In the genomic region with DNA sequence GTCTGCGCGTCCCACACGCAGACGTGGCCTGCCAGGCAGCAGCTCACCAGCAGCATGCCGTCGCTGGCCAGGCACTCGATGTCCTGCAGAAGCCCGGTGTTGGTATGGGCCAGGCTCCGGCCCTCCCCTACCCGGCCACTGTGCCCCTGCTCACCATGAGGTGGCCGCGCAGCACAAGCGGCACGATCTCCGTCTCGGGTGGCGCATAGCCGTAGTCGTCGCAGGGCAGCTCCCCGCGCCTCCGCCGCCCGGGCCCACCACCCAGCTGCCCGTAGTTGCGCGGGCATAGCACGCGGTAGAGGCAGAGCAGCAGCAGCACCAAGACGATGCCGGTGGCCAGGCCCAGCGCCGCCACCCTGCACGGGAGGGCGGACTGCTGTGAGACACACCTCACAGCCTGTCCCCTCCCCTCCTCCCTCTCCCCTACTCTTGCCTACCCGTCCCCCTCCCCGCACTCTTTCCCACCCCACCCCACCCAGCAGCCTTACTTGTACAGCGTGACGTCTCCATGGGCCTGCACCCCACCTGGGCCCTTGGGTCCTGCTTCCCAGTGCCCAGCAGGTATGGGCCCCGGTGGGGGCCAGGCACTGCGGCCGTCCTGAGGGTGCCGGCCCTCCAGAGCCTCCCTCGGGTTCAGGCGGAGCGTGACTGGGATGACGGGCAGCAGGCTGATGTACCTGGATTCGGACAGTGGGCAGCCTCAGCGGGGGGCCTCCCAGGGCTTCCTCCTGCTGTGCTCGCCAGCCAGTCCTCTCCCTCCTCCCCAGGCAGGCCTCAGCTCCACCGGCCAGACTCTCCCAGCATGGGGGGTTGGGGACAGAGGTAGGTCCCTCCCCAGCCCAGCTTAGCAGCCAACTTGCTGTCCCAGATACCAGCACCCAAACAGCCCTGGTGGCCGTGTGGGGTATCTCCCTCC, we compare ENCODE assay signal across 2 cellular contexts.
TF ChIP-seq lines count a peak whose summit lies in the region.

No MANE protein-coding gene starts in this region.

TF ChIP-seq in HEK293, 187 proteins besides CTCF, POLR2A, EP300 and RAD21:
- no peak for TF ChIP-seq ZIC2 (tag by site-specific recombination; IDR thresholded peaks at IDR 0.05)
- TF ChIP-seq TSHZ1 (tag by site-specific recombination; IDR thresholded peaks at IDR 0.05; ENCODE audit: borderline replicate concordance), result no peak
- TF ChIP-seq PBX3 (CRISPR knock-in tag; IDR thresholded peaks at IDR 0.05), result no peak
- TF ChIP-seq GLIS1 (tag by site-specific recombination; IDR thresholded peaks at IDR 0.05), result peak; percentile 39
- peak; percentile 47; the same call in 1 of the 2 replicates for TF ChIP-seq GLIS2 (tag by site-specific recombination; IDR thresholded peaks at IDR 0.05)

TF ChIP-seq in H1, 55 proteins besides CTCF, POLR2A, EP300 and RAD21:
- TF ChIP-seq, protein P1, sequence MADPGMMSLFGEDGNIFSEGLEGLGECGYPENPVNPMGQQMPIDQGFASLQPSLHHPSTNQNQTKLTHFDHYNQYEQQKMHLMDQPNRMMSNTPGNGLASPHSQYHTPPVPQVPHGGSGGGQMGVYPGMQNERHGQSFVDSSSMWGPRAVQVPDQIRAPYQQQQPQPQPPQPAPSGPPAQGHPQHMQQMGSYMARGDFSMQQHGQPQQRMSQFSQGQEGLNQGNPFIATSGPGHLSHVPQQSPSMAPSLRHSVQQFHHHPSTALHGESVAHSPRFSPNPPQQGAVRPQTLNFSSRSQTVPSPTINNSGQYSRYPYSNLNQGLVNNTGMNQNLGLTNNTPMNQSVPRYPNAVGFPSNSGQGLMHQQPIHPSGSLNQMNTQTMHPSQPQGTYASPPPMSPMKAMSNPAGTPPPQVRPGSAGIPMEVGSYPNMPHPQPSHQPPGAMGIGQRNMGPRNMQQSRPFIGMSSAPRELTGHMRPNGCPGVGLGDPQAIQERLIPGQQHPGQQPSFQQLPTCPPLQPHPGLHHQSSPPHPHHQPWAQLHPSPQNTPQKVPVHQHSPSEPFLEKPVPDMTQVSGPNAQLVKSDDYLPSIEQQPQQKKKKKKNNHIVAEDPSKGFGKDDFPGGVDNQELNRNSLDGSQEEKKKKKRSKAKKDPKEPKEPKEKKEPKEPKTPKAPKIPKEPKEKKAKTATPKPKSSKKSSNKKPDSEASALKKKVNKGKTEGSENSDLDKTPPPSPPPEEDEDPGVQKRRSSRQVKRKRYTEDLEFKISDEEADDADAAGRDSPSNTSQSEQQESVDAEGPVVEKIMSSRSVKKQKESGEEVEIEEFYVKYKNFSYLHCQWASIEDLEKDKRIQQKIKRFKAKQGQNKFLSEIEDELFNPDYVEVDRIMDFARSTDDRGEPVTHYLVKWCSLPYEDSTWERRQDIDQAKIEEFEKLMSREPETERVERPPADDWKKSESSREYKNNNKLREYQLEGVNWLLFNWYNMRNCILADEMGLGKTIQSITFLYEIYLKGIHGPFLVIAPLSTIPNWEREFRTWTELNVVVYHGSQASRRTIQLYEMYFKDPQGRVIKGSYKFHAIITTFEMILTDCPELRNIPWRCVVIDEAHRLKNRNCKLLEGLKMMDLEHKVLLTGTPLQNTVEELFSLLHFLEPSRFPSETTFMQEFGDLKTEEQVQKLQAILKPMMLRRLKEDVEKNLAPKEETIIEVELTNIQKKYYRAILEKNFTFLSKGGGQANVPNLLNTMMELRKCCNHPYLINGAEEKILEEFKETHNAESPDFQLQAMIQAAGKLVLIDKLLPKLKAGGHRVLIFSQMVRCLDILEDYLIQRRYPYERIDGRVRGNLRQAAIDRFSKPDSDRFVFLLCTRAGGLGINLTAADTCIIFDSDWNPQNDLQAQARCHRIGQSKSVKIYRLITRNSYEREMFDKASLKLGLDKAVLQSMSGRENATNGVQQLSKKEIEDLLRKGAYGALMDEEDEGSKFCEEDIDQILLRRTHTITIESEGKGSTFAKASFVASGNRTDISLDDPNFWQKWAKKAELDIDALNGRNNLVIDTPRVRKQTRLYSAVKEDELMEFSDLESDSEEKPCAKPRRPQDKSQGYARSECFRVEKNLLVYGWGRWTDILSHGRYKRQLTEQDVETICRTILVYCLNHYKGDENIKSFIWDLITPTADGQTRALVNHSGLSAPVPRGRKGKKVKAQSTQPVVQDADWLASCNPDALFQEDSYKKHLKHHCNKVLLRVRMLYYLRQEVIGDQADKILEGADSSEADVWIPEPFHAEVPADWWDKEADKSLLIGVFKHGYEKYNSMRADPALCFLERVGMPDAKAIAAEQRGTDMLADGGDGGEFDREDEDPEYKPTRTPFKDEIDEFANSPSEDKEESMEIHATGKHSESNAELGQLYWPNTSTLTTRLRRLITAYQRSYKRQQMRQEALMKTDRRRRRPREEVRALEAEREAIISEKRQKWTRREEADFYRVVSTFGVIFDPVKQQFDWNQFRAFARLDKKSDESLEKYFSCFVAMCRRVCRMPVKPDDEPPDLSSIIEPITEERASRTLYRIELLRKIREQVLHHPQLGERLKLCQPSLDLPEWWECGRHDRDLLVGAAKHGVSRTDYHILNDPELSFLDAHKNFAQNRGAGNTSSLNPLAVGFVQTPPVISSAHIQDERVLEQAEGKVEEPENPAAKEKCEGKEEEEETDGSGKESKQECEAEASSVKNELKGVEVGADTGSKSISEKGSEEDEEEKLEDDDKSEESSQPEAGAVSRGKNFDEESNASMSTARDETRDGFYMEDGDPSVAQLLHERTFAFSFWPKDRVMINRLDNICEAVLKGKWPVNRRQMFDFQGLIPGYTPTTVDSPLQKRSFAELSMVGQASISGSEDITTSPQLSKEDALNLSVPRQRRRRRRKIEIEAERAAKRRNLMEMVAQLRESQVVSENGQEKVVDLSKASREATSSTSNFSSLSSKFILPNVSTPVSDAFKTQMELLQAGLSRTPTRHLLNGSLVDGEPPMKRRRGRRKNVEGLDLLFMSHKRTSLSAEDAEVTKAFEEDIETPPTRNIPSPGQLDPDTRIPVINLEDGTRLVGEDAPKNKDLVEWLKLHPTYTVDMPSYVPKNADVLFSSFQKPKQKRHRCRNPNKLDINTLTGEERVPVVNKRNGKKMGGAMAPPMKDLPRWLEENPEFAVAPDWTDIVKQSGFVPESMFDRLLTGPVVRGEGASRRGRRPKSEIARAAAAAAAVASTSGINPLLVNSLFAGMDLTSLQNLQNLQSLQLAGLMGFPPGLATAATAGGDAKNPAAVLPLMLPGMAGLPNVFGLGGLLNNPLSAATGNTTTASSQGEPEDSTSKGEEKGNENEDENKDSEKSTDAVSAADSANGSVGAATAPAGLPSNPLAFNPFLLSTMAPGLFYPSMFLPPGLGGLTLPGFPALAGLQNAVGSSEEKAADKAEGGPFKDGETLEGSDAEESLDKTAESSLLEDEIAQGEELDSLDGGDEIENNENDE (IDR thresholded peaks at IDR 0.05; ENCODE audit: insufficient replicate concordance, low read length), result no peak
- peak; percentile 64; the same call in 1 of the 2 replicates for TF ChIP-seq POLR2AphosphoS5 (IDR thresholded peaks at IDR 0.05; ENCODE audit: low read depth, low read length)
